Comparison of ENCODE assay signal across 9 cellular contexts in the genomic region with DNA sequence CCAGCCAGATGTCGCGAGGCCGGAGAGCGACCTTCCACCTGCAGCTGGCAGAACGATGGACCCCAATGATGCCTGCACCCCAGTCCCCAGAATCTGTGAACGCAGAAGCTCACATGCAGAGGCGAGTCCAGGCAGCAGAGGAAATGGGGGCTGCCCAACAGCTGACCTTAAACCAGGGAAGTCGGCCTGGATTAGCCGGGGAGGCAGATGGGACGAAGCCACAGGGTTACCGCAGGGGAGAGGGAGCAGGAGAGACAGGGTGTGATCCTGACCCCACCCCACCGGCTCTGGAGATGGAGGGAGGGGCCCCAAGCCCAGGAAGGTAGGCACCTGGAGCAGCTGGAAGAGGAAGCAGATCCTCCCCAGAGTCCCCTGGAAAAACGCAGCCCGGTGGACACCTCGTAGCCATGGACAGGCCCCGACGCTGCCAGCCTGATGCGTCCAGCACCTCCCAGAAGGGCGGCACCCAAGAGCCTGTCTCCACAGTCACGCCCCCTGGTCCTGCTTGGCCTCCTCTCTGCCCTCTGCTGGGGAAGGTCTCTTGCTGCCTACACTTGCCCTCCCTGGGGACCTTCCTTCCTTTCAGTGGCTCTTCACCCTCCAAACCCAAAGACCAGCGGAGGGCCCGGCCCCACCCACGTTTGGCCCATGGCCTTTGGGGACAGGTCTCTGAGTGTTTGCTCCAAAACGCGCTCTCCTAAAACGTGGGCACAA. TPM values are rescaled to one million over a fixed set of nuclear protein-coding genes. Genes with fewer than 3 reads are reported as not detected.
A peak's percentile ranks its signal among the peaks of the same experiment; 100 is the strongest.
DNase-seq lines count a peak whose midpoint lies in the region; ATAC-seq lines count a peak whose summit lies in the region.
"Had no signal": no experiment of that assay in that cellular context is flagged by ENCODE, and none has a peak within 500 bp of the region (broad histone marks: within the 10 kb centered on the region; RNA-seq: fewer than 3 reads in every experiment).

No MANE protein-coding gene starts in this region.

- H3K27me3 Mint-ChIP-seq in activated T-cell treated with anti-CD3 and anti-CD28 coated beads, Interleukin-2, amount 50 U/mL, for 24 hours: no peaks in the 10 kb centered on the region
- H3K27me3 Mint-ChIP-seq: activated naive CD4-positive, alpha-beta T cell treated with anti-CD3 and anti-CD28 coated beads, Interleukin-2, amount 50 U/mL, for 24 hours had no signal

- H3K36me3 Mint-ChIP-seq in activated T-cell treated with anti-CD3 and anti-CD28 coated beads, Interleukin-2, amount 50 U/mL, for 24 hours (ENCODE audit: low read depth): peaks cover 28% of the 10 kb centered on the region
- H3K36me3 Mint-ChIP-seq: activated naive CD4-positive, alpha-beta T cell treated with anti-CD3 and anti-CD28 coated beads, Interleukin-2, amount 50 U/mL, for 24 hours had no signal

- no peaks in the 10 kb centered on the region for H3K9me3 Mint-ChIP-seq in activated T-cell treated with anti-CD3 and anti-CD28 coated beads, Interleukin-2, amount 50 U/mL, for 24 hours
- H3K9me3 Mint-ChIP-seq: activated naive CD4-positive, alpha-beta T cell treated with anti-CD3 and anti-CD28 coated beads, Interleukin-2, amount 50 U/mL, for 24 hours had no signal

- no peak overlapping the region for H3K4me3 Mint-ChIP-seq in activated T-cell treated with anti-CD3 and anti-CD28 coated beads, Interleukin-2, amount 50 U/mL, for 24 hours
- H3K4me3 Mint-ChIP-seq: activated naive CD4-positive, alpha-beta T cell treated with anti-CD3 and anti-CD28 coated beads, Interleukin-2, amount 50 U/mL, for 24 hours had no signal

- peak; percentile 43 for DNase-seq in activated T-cell treated with anti-CD3 and anti-CD28 coated beads, Interleukin-2, amount 50 U/mL, for 1 hour
- no peak for DNase-seq in activated T-cell treated with anti-CD3 and anti-CD28 coated beads for 4 hours
- peak; percentile 69 for DNase-seq in NCI-H69 (lab: John Stamatoyannopoulos, UW)
- DNase-seq in activated T-cell treated with anti-CD3 and anti-CD28 coated beads, Interleukin-2, amount 50 U/mL, for 24 hours: peak; percentile 52
- DNase-seq in myocyte (ENCODE audit: low read depth): peak; percentile 31

- ATAC-seq in HG02610 (IDR thresholded peaks at IDR 0.05; ENCODE audit: unreplicated experiment) (no peak), GM21367 (IDR thresholded peaks at IDR 0.05; ENCODE audit: unreplicated experiment) (no peak), GM18868 (IDR thresholded peaks at IDR 0.05; ENCODE audit: unreplicated experiment) (no peak)

- no peak overlapping the region for H3K27ac Mint-ChIP-seq in activated T-cell treated with anti-CD3 and anti-CD28 coated beads, Interleukin-2, amount 50 U/mL, for 24 hours
- H3K27ac Mint-ChIP-seq: activated naive CD4-positive, alpha-beta T cell treated with anti-CD3 and anti-CD28 coated beads, Interleukin-2, amount 50 U/mL, for 24 hours had no signal

- H3K4me1 Mint-ChIP-seq in activated T-cell treated with anti-CD3 and anti-CD28 coated beads, Interleukin-2, amount 50 U/mL, for 24 hours (ENCODE audit: low read depth): peaks cover 31% of the 10 kb centered on the region

RNA-seq across cellular contexts. Expression of gene PIEZO1, which starts 37.3 kb away (rescaled TPM):
- total RNA-seq in myocyte: 198 and 238 TPM in 2 replicates
- polyA plus RNA-seq in myocyte (2012): 246 TPM

RNA-seq across cellular contexts. Expression of gene CTU2, which starts 41.4 kb away (rescaled TPM):
- 12.6 and 20.6 TPM in 2 replicates for total RNA-seq in myocyte
- 19.6 TPM for polyA plus RNA-seq in myocyte (2012)

RNA-seq across cellular contexts. Expression of gene RNF166, which starts 41.5 kb away (rescaled TPM):
- 18.7 and 26.1 TPM in 2 replicates for total RNA-seq in myocyte
- 11.4 TPM for polyA plus RNA-seq in myocyte (2012)

RNA-seq across cellular contexts. Expression of gene CDT1, which starts 55.8 kb away (rescaled TPM):
- 0.16 and 1.9 TPM in 2 replicates for total RNA-seq in myocyte
- 0.74 TPM for polyA plus RNA-seq in myocyte (2012)
